Comparison of ENCODE assay signal across 10 cellular contexts in the genomic region with DNA sequence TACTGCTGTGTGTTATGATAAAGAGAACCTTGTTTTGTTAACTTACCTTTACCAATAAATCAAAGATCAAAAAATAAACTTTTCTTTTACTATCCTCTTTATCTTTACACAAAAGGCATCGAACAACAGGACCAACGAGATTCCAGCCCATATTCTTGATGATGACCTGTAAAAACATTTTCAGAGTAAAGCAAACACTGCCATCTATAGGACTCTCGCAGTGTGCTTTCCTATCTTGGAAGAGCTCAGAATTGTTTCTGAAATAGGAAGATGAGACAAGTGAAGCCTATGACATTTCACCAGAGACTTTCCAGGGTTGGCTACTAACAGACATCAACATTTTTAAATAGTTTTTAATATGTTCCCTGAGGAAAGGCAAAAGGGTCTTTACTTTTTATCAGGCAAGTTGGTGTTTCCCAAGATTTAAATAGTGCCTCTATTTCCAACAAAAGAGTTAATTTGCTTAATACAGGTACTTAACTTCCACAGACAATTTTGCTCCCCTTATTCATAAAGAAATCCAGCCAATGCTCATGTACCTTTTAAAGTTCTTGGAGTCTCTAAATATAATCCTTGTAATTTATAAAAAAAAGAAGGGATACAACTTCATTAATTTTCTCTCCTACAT. TPM values are rescaled to one million over a fixed set of nuclear protein-coding genes. Genes with fewer than 3 reads are reported as not detected.
DNase-seq lines count a peak whose midpoint lies in the region; ATAC-seq and TF ChIP-seq lines count a peak whose summit lies in the region.
"Had no signal": no experiment of that assay in that cellular context is flagged by ENCODE, and none has a peak within 500 bp of the region (broad histone marks: within the 10 kb centered on the region; RNA-seq: fewer than 3 reads in every experiment).

No MANE protein-coding gene starts in this region.

- no peaks in the 10 kb centered on the region for H3K4me1 Mint-ChIP-seq in nephron
- H3K4me1 Mint-ChIP-seq in stimulated activated naive CD8-positive, alpha-beta T cell treated with anti-CD3 and anti-CD28 coated beads, Interleukin-15, amount 100 ng/mL, for 72 hours: peaks cover 11% of the 10 kb centered on the region
- peaks cover 19% of the 10 kb centered on the region for H3K4me1 Mint-ChIP-seq in stimulated activated effector memory CD8-positive, alpha-beta T cell treated with anti-CD3 and anti-CD28 coated beads, Interleukin-12 subunit alpha, Interleukin-12 subunit beta, amount 100 ng/mL, for 72 hours

- H2BK20ac ChIP-seq in IMR-90 (ENCODE audit: low read depth, low read length): no peak overlapping the region

- H3K36me3 ChIP-seq in IMR-90 (ENCODE audit: control insufficient read depth, insufficient read depth, low read length) (peaks cover 9% of the 10 kb centered on the region), Panc1 (ENCODE audit: control insufficient read depth, insufficient read depth, low read length) (peaks cover 11% of the 10 kb centered on the region)

- no peak overlapping the region for H3K4me3 ChIP-seq in IMR-90 (ENCODE audit: insufficient read depth, low read depth, low read length)
- no peak overlapping the region for H3K4me3 ChIP-seq in Panc1 (ENCODE audit: low read depth in 2 of 2, low read length in 2 of 2)
- no peak overlapping the region for H3K4me3 ChIP-seq in epithelial cell of esophagus (ENCODE audit: low read length)
- H3K4me3 ChIP-seq: skin epidermis had no signal

- POLR2A ChIA-PET in IMR-90 (lab: Charles Lee; ENCODE audit: unreplicated experiment) (no interaction called here), Panc1 (lab: Charles Lee) (interaction anchor here (0.5 kb wide), 1 partner anchor 22 kb away, joined by 6 read pairs; no protein-coding TSS in a partner anchor)

- H3K4me2 ChIP-seq in IMR-90 (ENCODE audit: low read depth, low read length): no peak overlapping the region

- H2BK120ac ChIP-seq in IMR-90 (ENCODE audit: low read depth, low read length): no peak overlapping the region

- no peak overlapping the region for H3K23ac ChIP-seq in IMR-90 (ENCODE audit: low read depth, low read length)

- no peak overlapping the region for H3K4me3 Mint-ChIP-seq in nephron
- no peak overlapping the region for H3K4me3 Mint-ChIP-seq in stimulated activated naive CD8-positive, alpha-beta T cell treated with anti-CD3 and anti-CD28 coated beads, Interleukin-15, amount 100 ng/mL, for 72 hours
- no peak overlapping the region for H3K4me3 Mint-ChIP-seq in stimulated activated effector memory CD8-positive, alpha-beta T cell treated with anti-CD3 and anti-CD28 coated beads, Interleukin-12 subunit alpha, Interleukin-12 subunit beta, amount 100 ng/mL, for 72 hours
- H3K4me3 Mint-ChIP-seq: activated B cell treated with CpG ODN at 0.5 μM for 24 hours had no signal

- H3K27ac ChIP-seq in IMR-90 (ENCODE audit: insufficient read depth, low read length) (no peak overlapping the region), Panc1 (ENCODE audit: low read length) (no peak overlapping the region)
- H3K27ac ChIP-seq: skin epidermis had no signal

- no peaks in the 10 kb centered on the region for H3K9me3 Mint-ChIP-seq in nephron
- H3K9me3 Mint-ChIP-seq in stimulated activated naive CD8-positive, alpha-beta T cell treated with anti-CD3 and anti-CD28 coated beads, Interleukin-15, amount 100 ng/mL, for 72 hours: no peaks in the 10 kb centered on the region
- H3K9me3 Mint-ChIP-seq in stimulated activated effector memory CD8-positive, alpha-beta T cell treated with anti-CD3 and anti-CD28 coated beads, Interleukin-12 subunit alpha, Interleukin-12 subunit beta, amount 100 ng/mL, for 72 hours: no peaks in the 10 kb centered on the region
- H3K9me3 Mint-ChIP-seq: activated B cell treated with CpG ODN at 0.5 μM for 24 hours had no signal

- H2AK5ac ChIP-seq in IMR-90 (ENCODE audit: low read depth, low read length): no peak overlapping the region

- no peak overlapping the region for H3K14ac ChIP-seq in IMR-90 (replicated peaks; ENCODE audit: low read depth, low read length)

- WGBS in IMR-90 (ENCODE audit: extremely low coverage in 2 of 2, insufficient read length in 1 of 2), 2 experiments: no CpG with 5 or more reads among the region's 3 CpGs

- ATAC-seq in IMR-90 (ENCODE audit: low read depth) (peak; percentile 92), Panc1 (peak; percentile 60; the same call in 1 of the 2 replicates)
- no peak for ATAC-seq in activated CD4-positive, CD25-positive, alpha-beta regulatory T cell treated with anti-CD3 and anti-CD28 coated beads, Interleukin-2, amount 50 U/mL, for 24 hours
- ATAC-seq in stimulated activated naive CD8-positive, alpha-beta T cell treated with anti-CD3 and anti-CD28 coated beads, Interleukin-15, amount 100 ng/mL, for 72 hours: no peak
- no peak for ATAC-seq in stimulated activated effector memory CD8-positive, alpha-beta T cell treated with anti-CD3 and anti-CD28 coated beads, Interleukin-12 subunit alpha, Interleukin-12 subunit beta, amount 100 ng/mL, for 72 hours

- H3K9ac ChIP-seq in IMR-90 (ENCODE audit: low read depth, low read length): no peak overlapping the region

- TF ChIP-seq RAD21 in IMR-90 (IDR thresholded peaks at IDR 0.05; ENCODE audit: low read length): peak; percentile 85

- no peak overlapping the region for H3K27ac Mint-ChIP-seq in nephron
- H3K27ac Mint-ChIP-seq in stimulated activated naive CD8-positive, alpha-beta T cell treated with anti-CD3 and anti-CD28 coated beads, Interleukin-15, amount 100 ng/mL, for 72 hours: no peak overlapping the region
- no peak overlapping the region for H3K27ac Mint-ChIP-seq in stimulated activated effector memory CD8-positive, alpha-beta T cell treated with anti-CD3 and anti-CD28 coated beads, Interleukin-12 subunit alpha, Interleukin-12 subunit beta, amount 100 ng/mL, for 72 hours
- H3K27ac Mint-ChIP-seq: activated B cell treated with CpG ODN at 0.5 μM for 24 hours had no signal

- BruUV-seq in IMR-90 (replicated peaks; lab: Mats Ljungman, UMichigan) (no TSS peak), Panc1 (replicated peaks; lab: Mats Ljungman, UMichigan) (no TSS peak)

- no peak overlapping the region for H3K18ac ChIP-seq in IMR-90 (ENCODE audit: low read depth, low read length)

- no peak overlapping the region for H4K5ac ChIP-seq in IMR-90 (ENCODE audit: low read depth, low read length)

- peaks cover 2 to 3% of the 10 kb centered on the region in 2 experiments; a peak in 1 of 4 replicates for H3K79me1 ChIP-seq in IMR-90 (ENCODE audit: low read depth in 1 of 2, low read length in 2 of 2)

- peak; percentile 87 for TF ChIP-seq CTCF in IMR-90 (conservative IDR thresholded peaks at IDR 0.05; ENCODE audit: low read depth, low read length)
- TF ChIP-seq CTCF in Panc1 (IDR thresholded peaks at IDR 0.05): peak; percentile 59; the same call in 1 of the 2 replicates
- peak; percentile 82 for TF ChIP-seq CTCF in epithelial cell of esophagus (IDR thresholded peaks at IDR 0.05; ENCODE audit: insufficient read depth, low read depth, low read length, missing control alignments)
- peak; percentile 61 to 67 (median 65) for TF ChIP-seq CTCF in nephron (IDR thresholded peaks at IDR 0.05; ENCODE audit: unreplicated experiment in 3 of 3)

- no peak for TF ChIP-seq POLR2A in IMR-90 (IDR thresholded peaks at IDR 0.05; ENCODE audit: low read depth, low read length)

- H3K9me3 ChIP-seq in IMR-90 (ENCODE audit: control insufficient read depth, insufficient read depth, low read length): no peaks in the 10 kb centered on the region
- H3K9me3 ChIP-seq in Panc1 (ENCODE audit: control insufficient read depth, insufficient read depth, low read depth, low read length): no peaks in the 10 kb centered on the region

- H3K4ac ChIP-seq in IMR-90 (ENCODE audit: low read depth, low read length): no peak overlapping the region

- no peak overlapping the region for H3K56ac ChIP-seq in IMR-90 (ENCODE audit: extremely low read depth, insufficient read depth, low read length)

- in situ Hi-C loops in IMR-90 (cut with MboI; ENCODE audit: low sequenced_read_pairs) (loop anchor here (5.0 to 10.0 kb wide), 2 partner anchors 294 to 777 kb away; no protein-coding TSS in a partner anchor), Panc1 (cut with HindIII; ENCODE audit: low pct_unique_long_range_greater_than_20kb, low sequenced_read_pairs) (no loop called here)

- H4K91ac ChIP-seq in IMR-90 (ENCODE audit: insufficient read depth, low read depth, low read length): no peak overlapping the region

- no peak overlapping the region for H2BK15ac ChIP-seq in IMR-90 (ENCODE audit: low read depth, low read length)

- H3K9me1 ChIP-seq in IMR-90 (ENCODE audit: insufficient read depth, low read length): no peaks in the 10 kb centered on the region

- DNase-seq in Daoy (ENCODE audit: low read depth) (peak; percentile 44), IMR-90 (peak; percentile 77), Panc1 (ENCODE audit: low read depth, low spot score) (no peak), epithelial cell of esophagus (ENCODE audit: low read depth) (peak; percentile 73)
- no peak for DNase-seq in stimulated activated naive CD8-positive, alpha-beta T cell treated with anti-CD3 and anti-CD28 coated beads, Interleukin-15, amount 100 ng/mL, for 72 hours
- DNase-seq in stimulated activated effector memory CD8-positive, alpha-beta T cell treated with anti-CD3 and anti-CD28 coated beads, Interleukin-12 subunit alpha, Interleukin-12 subunit beta, amount 100 ng/mL, for 72 hours (ENCODE audit: low spot score in 2 of 2): no peak
- DNase-seq: activated B cell treated with CpG ODN at 0.5 μM for 24 hours had no signal

- H4K20me1 ChIP-seq in IMR-90 (ENCODE audit: insufficient read depth, low read length): no peaks in the 10 kb centered on the region

- no peak overlapping the region for H2AK9ac ChIP-seq in IMR-90 (replicated peaks; ENCODE audit: low read depth, low read length, poor library complexity)

- H3K4me1 ChIP-seq in IMR-90 (ENCODE audit: control insufficient read depth, insufficient read depth, low read length) (no peaks in the 10 kb centered on the region), Panc1 (ENCODE audit: control insufficient read depth, insufficient read depth, low read length) (no peaks in the 10 kb centered on the region)

- no peak overlapping the region for H4K8ac ChIP-seq in IMR-90 (ENCODE audit: low read depth in 2 of 2, low read length in 2 of 2)

- H3K27me3 Mint-ChIP-seq in nephron (ENCODE audit: low read depth): no peaks in the 10 kb centered on the region
- no peaks in the 10 kb centered on the region for H3K27me3 Mint-ChIP-seq in stimulated activated naive CD8-positive, alpha-beta T cell treated with anti-CD3 and anti-CD28 coated beads, Interleukin-15, amount 100 ng/mL, for 72 hours
- H3K27me3 Mint-ChIP-seq: activated B cell treated with CpG ODN at 0.5 μM for 24 hours had no signal

- intact Hi-C loops in IMR-90 (cut with micrococcal nuclease): loop anchor here (1.0 to 10.0 kb wide), 4 partner anchors 294 to 1007 kb away; no protein-coding TSS in a partner anchor
- intact Hi-C loops in Panc1 (cut with micrococcal nuclease; ENCODE audit: unreplicated experiment): loop anchor here (5.0 kb wide), 1 partner anchor 294 kb away; no protein-coding TSS in a partner anchor

- peaks cover 60% of the 10 kb centered on the region for H3K36me3 Mint-ChIP-seq in nephron (ENCODE audit: low read depth)
- H3K36me3 Mint-ChIP-seq in stimulated activated effector memory CD8-positive, alpha-beta T cell treated with anti-CD3 and anti-CD28 coated beads, Interleukin-12 subunit alpha, Interleukin-12 subunit beta, amount 100 ng/mL, for 72 hours: peaks cover 79% of the 10 kb centered on the region

- CTCF ChIA-PET in IMR-90 (lab: Yijun Ruan, JAX): interaction anchor here (0.5 to 2.5 kb wide), 16 partner anchors 10 to 1013 kb away, joined by 3 to 29 read pairs (median 4); no protein-coding TSS in a partner anchor
- CTCF ChIA-PET in Panc1 (lab: Charles Lee): interaction anchor here (0.5 to 1.0 kb wide), 3 partner anchors 213 to 296 kb away, joined by 3 to 6 read pairs (median 5); no protein-coding TSS in a partner anchor

- dilution Hi-C loops in IMR-90 (cut with HindIII; ENCODE audit: low sequenced_read_pairs, unreplicated experiment): no loop called here

- no peak overlapping the region for H2BK5ac ChIP-seq in IMR-90 (ENCODE audit: low read depth, low read length, poor library complexity, severe bottlenecking)

- H2AFZ ChIP-seq in IMR-90 (replicated peaks; ENCODE audit: low read length, poor library complexity): no peak overlapping the region

- H3K27me3 ChIP-seq in IMR-90 (ENCODE audit: control insufficient read depth, insufficient read depth, low read length) (no peaks in the 10 kb centered on the region), Panc1 (ENCODE audit: control insufficient read depth, insufficient read depth, low read length) (no peaks in the 10 kb centered on the region)

RNA-seq across cellular contexts. Expression of a gene that starts 7.3 kb away (rescaled TPM):
- total RNA-seq in Daoy (2014; rRNA removed; shearing (Covaris generic)): 56.3 and 57.3 TPM in 2 replicates
- 4.1 and 11.9 TPM in 2 replicates for total RNA-seq in IMR-90 (2012; rRNA removed)
- 3.3 and 4.7 TPM in 2 replicates for polyA plus RNA-seq in IMR-90 (2012; rRNA removed)
- 0.21 and 0.22 TPM in 2 replicates for polyA plus RNA-seq in IMR-90 (2012; cell fraction: cytosol; rRNA removed)
- polyA plus RNA-seq in IMR-90 (2012; cell fraction: nucleus; rRNA removed; ENCODE audit: low replicate concordance): 0.66 and 6.6 TPM in 2 replicates
- 10.4 TPM for total RNA-seq in Panc1 (2021; ENCODE audit: unreplicated experiment)
- polyA plus RNA-seq in Panc1 (2012; ENCODE audit: insufficient read length): 3.4 TPM

RNA-seq across cellular contexts. Expression of a gene that starts 7.4 kb away (rescaled TPM):
- total RNA-seq in Daoy (2014; rRNA removed; shearing (Covaris generic)): 34.5 and 36.9 TPM in 2 replicates
- total RNA-seq in IMR-90 (2012; rRNA removed) (13.6 TPM in 2 replicates), Panc1 (2021; ENCODE audit: unreplicated experiment) (16.3 TPM)
- polyA plus RNA-seq in IMR-90 (2012; rRNA removed): 3.9 and 7.1 TPM in 2 replicates
- polyA plus RNA-seq in IMR-90 (2012; cell fraction: cytosol; rRNA removed): 0.46 and 1.6 TPM in 2 replicates
- 0.44 and 4.0 TPM in 2 replicates for polyA plus RNA-seq in IMR-90 (2012; cell fraction: nucleus; rRNA removed; ENCODE audit: low replicate concordance)
- 5.5 TPM for polyA plus RNA-seq in Panc1 (2012; ENCODE audit: insufficient read length)

Comparison
In these comparisons a context has a peak if more than half of its experiments do, and no peak if none do; other contexts are left out.
1. DNase-seq: peak in Daoy (single experiment), IMR-90 (single experiment) and epithelial cell of esophagus (single experiment); none in Panc1 (single experiment), stimulated activated naive CD8-positive, alpha-beta T cell treated with anti-CD3 and anti-CD28 coated beads, Interleukin-15, amount 100 ng/mL, for 72 hours (0 of 2) and stimulated activated effector memory CD8-positive, alpha-beta T cell treated with anti-CD3 and anti-CD28 coated beads, Interleukin-12 subunit alpha, Interleukin-12 subunit beta, amount 100 ng/mL, for 72 hours (0 of 2).
2. ATAC-seq: peak in IMR-90 (single experiment) and Panc1 (single experiment); none in activated CD4-positive, CD25-positive, alpha-beta regulatory T cell treated with anti-CD3 and anti-CD28 coated beads, Interleukin-2, amount 50 U/mL, for 24 hours (0 of 2), stimulated activated naive CD8-positive, alpha-beta T cell treated with anti-CD3 and anti-CD28 coated beads, Interleukin-15, amount 100 ng/mL, for 72 hours (single experiment) and stimulated activated effector memory CD8-positive, alpha-beta T cell treated with anti-CD3 and anti-CD28 coated beads, Interleukin-12 subunit alpha, Interleukin-12 subunit beta, amount 100 ng/mL, for 72 hours (single experiment).
3. Peak in every context shown above with its lines, with median percentiles within 50 percentile points of each other: CTCF ChIP-seq.